Comparison of ENCODE assay signal across 12 cellular contexts in genomic region chr17:18978655-18979054, GRCh38. TPM values are rescaled to one million over a fixed set of nuclear protein-coding genes. Genes with fewer than 3 reads are reported as not detected.
"Had no signal": no experiment of that assay in that cellular context is flagged by ENCODE, and none has a peak within 500 bp of the region (broad histone marks: within the 10 kb centered on the region; RNA-seq: fewer than 3 reads in every experiment).

No MANE protein-coding gene starts in this region.

- H2AFZ ChIP-seq: GM23248, GM23338 had no signal

- FAIRE-seq: H1, H54 had no signal

- H3K27ac ChIP-seq: GM23248 had no signal

- H3K4me3 ChIP-seq: GM23248, GM23338, HAP-1 had no signal

- H3K4me2 ChIP-seq: GM23338 had no signal

- DNase-seq: GM23248, GOT3, H7, H9, HCEC 1CT, HFFc6 had no signal

- H3K4me1 ChIP-seq: HAP-1 had no signal

- H3K9me3 ChIP-seq: HAP-1 had no signal

- ATAC-seq: GM23338, HCT116 had no signal

- H3K9ac ChIP-seq: GM23248 had no signal

- H3K36me3 ChIP-seq: HAP-1 had no signal

RNA-seq across cellular contexts. Expression of gene SLC5A10, which starts 26.7 kb away (rescaled TPM):
- total RNA-seq: GM23248, H4, H7, H9, HFFc6 had no signal
- polyA plus RNA-seq: GM23338 had no signal
